ENCODE assay signal across 18 cellular contexts in the genomic region with DNA sequence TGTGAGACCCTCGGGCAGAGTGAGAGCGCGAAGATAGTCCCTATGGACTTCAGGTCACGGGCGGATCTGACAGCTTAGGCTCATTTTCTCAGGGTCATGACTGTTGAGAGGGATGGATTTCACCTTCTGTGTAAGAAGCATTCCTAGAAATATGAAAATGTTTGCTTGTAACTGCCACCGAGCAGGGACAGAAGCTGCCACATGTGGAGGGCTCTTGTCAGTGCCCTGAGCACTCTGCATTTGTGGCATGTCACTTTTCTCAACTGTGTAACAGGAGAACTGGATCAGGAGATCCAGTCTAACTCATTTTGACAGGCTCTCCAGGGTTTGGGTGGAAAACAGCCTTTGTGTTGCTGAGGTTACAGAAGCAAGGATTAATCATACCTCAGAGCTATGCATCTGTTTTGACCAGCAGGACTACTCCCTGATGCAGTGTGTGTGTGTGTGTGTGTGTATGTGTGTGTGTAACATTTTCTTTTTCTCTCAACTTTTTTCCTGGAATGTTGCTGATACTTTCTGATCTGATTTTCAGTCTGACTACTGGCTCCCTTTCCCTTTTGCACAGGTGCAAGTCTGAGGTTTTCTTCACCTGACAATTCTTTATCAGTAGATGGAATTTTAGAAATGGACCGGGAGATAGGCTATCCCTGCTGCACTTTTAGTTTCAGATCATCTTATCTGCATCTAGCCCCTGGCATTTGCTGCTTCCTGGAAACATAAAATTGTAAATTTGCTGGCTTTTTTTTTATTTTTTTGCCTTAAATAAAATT.
DNase-seq lines count a peak whose midpoint lies in the region; ATAC-seq and TF ChIP-seq lines count a peak whose summit lies in the region.
"Had no signal": no experiment of that assay in that cellular context is flagged by ENCODE, and none has a peak within 500 bp of the region (broad histone marks: within the 10 kb centered on the region; RNA-seq: fewer than 3 reads in every experiment).

No MANE protein-coding gene starts in this region.

- CTCF ChIA-PET in activated naive CD4-positive, alpha-beta T cell treated with anti-CD3 and anti-CD28 coated beads, Interleukin-2, amount 10 ng/mL, durations not matched to agents 7 days and 5 days (lab: Charles Lee), result interaction anchor here (0.5 kb wide), 1 partner anchor 795 kb away, joined by 3 read pairs; no protein-coding TSS in a partner anchor

- no peak overlapping the region for H3K4me3 ChIP-seq in tibial nerve
- H3K4me3 ChIP-seq: right atrium auricular region, tibial artery had no signal

- ATAC-seq in stimulated activated naive CD8-positive, alpha-beta T cell treated with anti-CD3 and anti-CD28 coated beads, Interleukin-15, amount 100 ng/mL, for 72 hours, result no peak

- no peak overlapping the region for H3K27ac ChIP-seq in tibial nerve
- H3K27ac ChIP-seq: right atrium auricular region, tibial artery, WERI-Rb-1 had no signal

- H3K9me3 Mint-ChIP-seq in activated naive CD4-positive, alpha-beta T cell treated with anti-CD3 and anti-CD28 coated beads, Interleukin-2, amount 50 U/mL, for 24 hours, result peaks cover 5% of the 10 kb centered on the region
- H3K9me3 Mint-ChIP-seq in activated naive CD4-positive, alpha-beta T cell treated with anti-CD3 and anti-CD28 coated beads, Interleukin-2, amount 10 ng/mL, durations not matched to agents 7 days and 5 days, result no peaks in the 10 kb centered on the region
- no peaks in the 10 kb centered on the region for H3K9me3 Mint-ChIP-seq in activated T-helper 1 cell treated with anti-CD3 and anti-CD28 coated beads, Interleukin-12 subunit alpha, Interleukin-12 subunit beta, Interleukin-2, Interleukin-4 antibody, amounts not matched to agents 30 ng/mL and 10 ng/mL and 1 ng/mL, durations not matched to agents 14 hours and 24 hours and 36 hours
- H3K9me3 Mint-ChIP-seq in stimulated activated naive CD8-positive, alpha-beta T cell treated with anti-CD3 and anti-CD28 coated beads, Interleukin-15, amount 100 ng/mL, for 72 hours, result peaks cover 0 to 9% of the 10 kb centered on the region in 2 donors

- H3K9me3 ChIP-seq in tibial nerve, result no peaks in the 10 kb centered on the region
- H3K9me3 ChIP-seq: right atrium auricular region, tibial artery had no signal

- H3K36me3 Mint-ChIP-seq in activated naive CD4-positive, alpha-beta T cell treated with anti-CD3 and anti-CD28 coated beads, Interleukin-2, amount 50 U/mL, for 24 hours, result no peaks in the 10 kb centered on the region
- no peaks in the 10 kb centered on the region for H3K36me3 Mint-ChIP-seq in activated naive CD4-positive, alpha-beta T cell treated with anti-CD3 and anti-CD28 coated beads, Interleukin-2, amount 10 ng/mL, durations not matched to agents 7 days and 5 days
- no peaks in the 10 kb centered on the region for H3K36me3 Mint-ChIP-seq in activated T-helper 1 cell treated with anti-CD3 and anti-CD28 coated beads, Interleukin-12 subunit alpha, Interleukin-12 subunit beta, Interleukin-2, Interleukin-4 antibody, amounts not matched to agents 30 ng/mL and 10 ng/mL and 1 ng/mL, durations not matched to agents 14 hours and 24 hours and 36 hours (ENCODE audit: low read depth)
- H3K36me3 Mint-ChIP-seq: IgD-negative memory B cell had no signal

- no peak for TF ChIP-seq CTCF in tibial nerve (IDR thresholded peaks at IDR 0.05)

- WGBS in tibial nerve, 2 donors, result 73 to 77% methylated on average over 7 of the region's 7 CpGs

- intact Hi-C loops in activated T-helper 1 cell treated with anti-CD3 and anti-CD28 coated beads, Interleukin-12 subunit alpha, Interleukin-12 subunit beta, Interleukin-2, Interleukin-4 antibody, amounts not matched to agents 30 ng/mL and 10 ng/mL and 1 ng/mL, durations not matched to agents 14 hours and 24 hours and 36 hours (cut with micrococcal nuclease), result loop anchor here (10.0 kb wide), 3 partner anchors 519 to 1961 kb away; a partner anchor contains a TSS

- DNase-seq in activated naive CD4-positive, alpha-beta T cell treated with anti-CD3 and anti-CD28 coated beads, Interleukin-2, amount 10 ng/mL, durations not matched to agents 7 days and 5 days, result no peak
- no peak for DNase-seq in activated T-helper 1 cell treated with anti-CD3 and anti-CD28 coated beads, Interleukin-12 subunit alpha, Interleukin-12 subunit beta, Interleukin-2, Interleukin-4 antibody, amounts not matched to agents 30 ng/mL and 10 ng/mL and 1 ng/mL, durations not matched to agents 14 hours and 24 hours and 36 hours (ENCODE audit: low spot score)
- DNase-seq in glomerular visceral epithelial cell (ENCODE audit: extremely low spot score) (peak; percentile 37), tibial nerve (ENCODE audit: low spot score in 2 of 2) (no peak), erythroblast (lab: John Stamatoyannopoulos, UW) (no peak)
- no peak for DNase-seq in stimulated activated naive CD8-positive, alpha-beta T cell treated with anti-CD3 and anti-CD28 coated beads, Interleukin-15, amount 100 ng/mL, for 72 hours
- no peak for DNase-seq in effector CD8-positive, alpha-beta T cell (lab: John Stamatoyannopoulos, UW)
- DNase-seq: activated effector memory CD4-positive, alpha-beta T cell treated with anti-CD3 and anti-CD28 coated beads, Interleukin-2, amount 50 U/mL, for 16 hours; GDM1; H7; hippocampal formation; mesendoderm; NCI-H187; tibial artery; WERI-Rb-1 had no signal

- TF ChIP-seq POLR2A in tibial nerve (IDR thresholded peaks at IDR 0.05) (no peak), erythroblast (IDR thresholded peaks at IDR 0.05; ENCODE audit: low read length) (no peak)

- H3K27ac Mint-ChIP-seq in activated naive CD4-positive, alpha-beta T cell treated with anti-CD3 and anti-CD28 coated beads, Interleukin-2, amount 50 U/mL, for 24 hours, result no peak overlapping the region
- H3K27ac Mint-ChIP-seq in activated naive CD4-positive, alpha-beta T cell treated with anti-CD3 and anti-CD28 coated beads, Interleukin-2, amount 10 ng/mL, durations not matched to agents 7 days and 5 days, result no peak overlapping the region
- H3K27ac Mint-ChIP-seq in activated T-helper 1 cell treated with anti-CD3 and anti-CD28 coated beads, Interleukin-12 subunit alpha, Interleukin-12 subunit beta, Interleukin-2, Interleukin-4 antibody, amounts not matched to agents 30 ng/mL and 10 ng/mL and 1 ng/mL, durations not matched to agents 14 hours and 24 hours and 36 hours, result peak overlapping the region; percentile 65
- H3K27ac Mint-ChIP-seq in stimulated activated naive CD8-positive, alpha-beta T cell treated with anti-CD3 and anti-CD28 coated beads, Interleukin-15, amount 100 ng/mL, for 72 hours, result no peak overlapping the region
- H3K27ac Mint-ChIP-seq: IgD-negative memory B cell had no signal

- H3K4me1 Mint-ChIP-seq in activated naive CD4-positive, alpha-beta T cell treated with anti-CD3 and anti-CD28 coated beads, Interleukin-2, amount 50 U/mL, for 24 hours, result peaks cover 33% of the 10 kb centered on the region
- peaks cover 31% of the 10 kb centered on the region for H3K4me1 Mint-ChIP-seq in activated naive CD4-positive, alpha-beta T cell treated with anti-CD3 and anti-CD28 coated beads, Interleukin-2, amount 10 ng/mL, durations not matched to agents 7 days and 5 days
- H3K4me1 Mint-ChIP-seq in activated T-helper 1 cell treated with anti-CD3 and anti-CD28 coated beads, Interleukin-12 subunit alpha, Interleukin-12 subunit beta, Interleukin-2, Interleukin-4 antibody, amounts not matched to agents 30 ng/mL and 10 ng/mL and 1 ng/mL, durations not matched to agents 14 hours and 24 hours and 36 hours (ENCODE audit: low read depth), result peaks cover 35% of the 10 kb centered on the region
- peaks cover 36% of the 10 kb centered on the region for H3K4me1 Mint-ChIP-seq in stimulated activated naive CD8-positive, alpha-beta T cell treated with anti-CD3 and anti-CD28 coated beads, Interleukin-15, amount 100 ng/mL, for 72 hours

- peaks cover 10% of the 10 kb centered on the region for H3K27me3 Mint-ChIP-seq in activated naive CD4-positive, alpha-beta T cell treated with anti-CD3 and anti-CD28 coated beads, Interleukin-2, amount 50 U/mL, for 24 hours
- peaks cover 35% of the 10 kb centered on the region for H3K27me3 Mint-ChIP-seq in activated naive CD4-positive, alpha-beta T cell treated with anti-CD3 and anti-CD28 coated beads, Interleukin-2, amount 10 ng/mL, durations not matched to agents 7 days and 5 days
- peaks cover 9% of the 10 kb centered on the region for H3K27me3 Mint-ChIP-seq in activated T-helper 1 cell treated with anti-CD3 and anti-CD28 coated beads, Interleukin-12 subunit alpha, Interleukin-12 subunit beta, Interleukin-2, Interleukin-4 antibody, amounts not matched to agents 30 ng/mL and 10 ng/mL and 1 ng/mL, durations not matched to agents 14 hours and 24 hours and 36 hours (ENCODE audit: insufficient read depth)
- peaks cover 36% of the 10 kb centered on the region for H3K27me3 Mint-ChIP-seq in stimulated activated naive CD8-positive, alpha-beta T cell treated with anti-CD3 and anti-CD28 coated beads, Interleukin-15, amount 100 ng/mL, for 72 hours

- H3K4me3 Mint-ChIP-seq in activated naive CD4-positive, alpha-beta T cell treated with anti-CD3 and anti-CD28 coated beads, Interleukin-2, amount 50 U/mL, for 24 hours, result peak overlapping the region; percentile 34
- no peak overlapping the region for H3K4me3 Mint-ChIP-seq in activated naive CD4-positive, alpha-beta T cell treated with anti-CD3 and anti-CD28 coated beads, Interleukin-2, amount 10 ng/mL, durations not matched to agents 7 days and 5 days
- H3K4me3 Mint-ChIP-seq in activated T-helper 1 cell treated with anti-CD3 and anti-CD28 coated beads, Interleukin-12 subunit alpha, Interleukin-12 subunit beta, Interleukin-2, Interleukin-4 antibody, amounts not matched to agents 30 ng/mL and 10 ng/mL and 1 ng/mL, durations not matched to agents 14 hours and 24 hours and 36 hours, result no peak overlapping the region
- peak overlapping the region; percentile 45 to 57 for H3K4me3 Mint-ChIP-seq in stimulated activated naive CD8-positive, alpha-beta T cell treated with anti-CD3 and anti-CD28 coated beads, Interleukin-15, amount 100 ng/mL, for 72 hours

- no peak for TF ChIP-seq EP300 in tibial nerve (IDR thresholded peaks at IDR 0.05)

- no peaks in the 10 kb centered on the region for H3K36me3 ChIP-seq in tibial nerve
- H3K36me3 ChIP-seq: right atrium auricular region, tibial artery, WERI-Rb-1 had no signal

- H3K27me3 ChIP-seq in tibial nerve, result no peaks in the 10 kb centered on the region
- H3K27me3 ChIP-seq: right atrium auricular region, tibial artery had no signal

- H3K4me1 ChIP-seq in tibial nerve, result no peaks in the 10 kb centered on the region
- H3K4me1 ChIP-seq: right atrium auricular region, tibial artery had no signal

Comparison
In these comparisons a context has a peak if more than half of its experiments do, and no peak if none do; other contexts are left out.
1. H3K4me3 Mint-ChIP-seq: peak in activated naive CD4-positive, alpha-beta T cell treated with anti-CD3 and anti-CD28 coated beads, Interleukin-2, amount 50 U/mL, for 24 hours (single experiment) and stimulated activated naive CD8-positive, alpha-beta T cell treated with anti-CD3 and anti-CD28 coated beads, Interleukin-15, amount 100 ng/mL, for 72 hours (2 of 2); none in activated naive CD4-positive, alpha-beta T cell treated with anti-CD3 and anti-CD28 coated beads, Interleukin-2, amount 10 ng/mL, durations not matched to agents 7 days and 5 days (single experiment) and activated T-helper 1 cell treated with anti-CD3 and anti-CD28 coated beads, Interleukin-12 subunit alpha, Interleukin-12 subunit beta, Interleukin-2, Interleukin-4 antibody, amounts not matched to agents 30 ng/mL and 10 ng/mL and 1 ng/mL, durations not matched to agents 14 hours and 24 hours and 36 hours (single experiment).